Comparison of ENCODE assay signal across 12 cellular contexts in the genomic region with DNA sequence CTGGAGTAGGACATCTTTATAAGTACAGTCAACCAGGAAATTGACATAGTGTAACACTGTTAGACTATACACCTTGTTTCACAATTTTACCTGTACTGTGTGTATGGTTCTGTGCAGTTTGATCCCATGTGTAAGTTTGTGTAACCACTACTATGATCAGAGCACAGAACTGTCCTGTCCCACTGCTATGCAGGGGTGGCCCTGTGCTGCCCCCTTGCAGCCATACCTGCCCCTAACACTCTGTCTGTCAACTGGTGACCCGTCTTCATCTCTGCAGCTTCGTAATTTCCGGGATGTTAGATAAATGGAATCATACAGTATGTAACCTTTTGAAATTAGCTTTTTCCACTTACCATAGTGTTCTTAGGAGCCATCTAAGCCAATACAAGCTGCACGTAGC. TPM values are rescaled to one million over a fixed set of nuclear protein-coding genes. Genes with fewer than 3 reads are reported as not detected.
A peak's percentile ranks its signal among the peaks of the same experiment; 100 is the strongest.
DNase-seq lines count a peak whose midpoint lies in the region; FAIRE-seq lines count a peak whose summit lies in the region.
"Had no signal": no experiment of that assay in that cellular context is flagged by ENCODE, and none has a peak within 500 bp of the region (broad histone marks: within the 10 kb centered on the region; RNA-seq: fewer than 3 reads in every experiment).

No MANE protein-coding gene starts in this region.

- no peaks in the 10 kb centered on the region for H3K9me3 Mint-ChIP-seq in activated CD4-positive, alpha-beta memory T cell treated with anti-CD3 and anti-CD28 coated beads for 36 hours
- no peaks in the 10 kb centered on the region for H3K9me3 Mint-ChIP-seq in activated CD4-positive, alpha-beta memory T cell treated with anti-CD3 and anti-CD28 coated beads, Interleukin-2, amount 10 ng/mL, durations not matched to agents 7 days and 5 days

- H3K4me3 ChIP-seq in small intestine (ENCODE audit: low read depth in 1 of 2, low read length in 2 of 2), result no peak overlapping the region
- H3K4me3 ChIP-seq: BLaER1 treated with 17β-estradiol and CSF1 and Interleukin-3, amounts not matched to agents 10 nM and 100 nM; spleen; testis had no signal

- no peaks in the 10 kb centered on the region for H3K9me3 ChIP-seq in small intestine (ENCODE audit: control insufficient read depth, low read depth)
- H3K9me3 ChIP-seq: BLaER1 treated with 17β-estradiol and CSF1 and Interleukin-3, amounts not matched to agents 10 nM and 100 nM; spleen; testis had no signal

- no peaks in the 10 kb centered on the region for H3K4me1 ChIP-seq in small intestine (ENCODE audit: control insufficient read depth in 2 of 2, insufficient read depth in 1 of 2, low read depth in 1 of 2, low read length in 1 of 2)
- H3K4me1 ChIP-seq: spleen, testis had no signal

- no peaks in the 10 kb centered on the region for H3K36me3 ChIP-seq in small intestine (ENCODE audit: control insufficient read depth in 2 of 2, insufficient read depth in 2 of 2, low read length in 2 of 2)

- no peaks in the 10 kb centered on the region for H3K27me3 ChIP-seq in small intestine (ENCODE audit: control insufficient read depth in 2 of 2, insufficient read depth in 2 of 2, low read length in 2 of 2)
- H3K27me3 ChIP-seq: BLaER1 treated with 17β-estradiol and CSF1 and Interleukin-3, amounts not matched to agents 10 nM and 100 nM; testis had no signal

- H3K27ac Mint-ChIP-seq in activated CD4-positive, alpha-beta memory T cell treated with anti-CD3 and anti-CD28 coated beads for 36 hours, result no peak overlapping the region
- H3K27ac Mint-ChIP-seq in activated CD4-positive, alpha-beta memory T cell treated with anti-CD3 and anti-CD28 coated beads, Interleukin-2, amount 10 ng/mL, durations not matched to agents 7 days and 5 days, result no peak overlapping the region

- WGBS in small intestine, 3 donors, result 49 to 68% (median 59%) methylated on average over 4 of the region's 4 CpGs

- no peak overlapping the region for H3K27ac ChIP-seq in small intestine (ENCODE audit: low read depth in 1 of 2, low read length in 1 of 2)
- H3K27ac ChIP-seq: BLaER1 treated with 17β-estradiol and CSF1 and Interleukin-3, amounts not matched to agents 10 nM and 100 nM; testis had no signal

- H3K36me3 Mint-ChIP-seq in activated CD4-positive, alpha-beta memory T cell treated with anti-CD3 and anti-CD28 coated beads for 36 hours, result no peaks in the 10 kb centered on the region
- H3K36me3 Mint-ChIP-seq in activated CD4-positive, alpha-beta memory T cell treated with anti-CD3 and anti-CD28 coated beads, Interleukin-2, amount 10 ng/mL, durations not matched to agents 7 days and 5 days (ENCODE audit: low read depth), result no peaks in the 10 kb centered on the region

- H3K27me3 Mint-ChIP-seq in activated CD4-positive, alpha-beta memory T cell treated with anti-CD3 and anti-CD28 coated beads for 36 hours, result no peaks in the 10 kb centered on the region
- peaks cover 30% of the 10 kb centered on the region for H3K27me3 Mint-ChIP-seq in activated CD4-positive, alpha-beta memory T cell treated with anti-CD3 and anti-CD28 coated beads, Interleukin-2, amount 10 ng/mL, durations not matched to agents 7 days and 5 days

- DNase-seq in activated CD4-positive, alpha-beta memory T cell treated with anti-CD3 and anti-CD28 coated beads for 36 hours, result peak; percentile 33
- DNase-seq in activated CD4-positive, alpha-beta memory T cell treated with anti-CD3 and anti-CD28 coated beads, Interleukin-2, amount 10 ng/mL, durations not matched to agents 7 days and 5 days, result no peak
- peak; percentile 17 for DNase-seq in NCI-H69 (lab: John Stamatoyannopoulos, UW)
- DNase-seq in dermis blood vessel endothelial cell, result peak; percentile 14
- peak; percentile 1 for DNase-seq in small intestine
- no peak for DNase-seq in Ammon's horn (ENCODE audit: low spot score)
- no peak for DNase-seq in cortex of kidney (lab: John Stamatoyannopoulos, UW)
- DNase-seq in RPMI8226, result no peak
- DNase-seq: NCI-H345, spleen, testis had no signal

- intact Hi-C loops in activated CD4-positive, alpha-beta memory T cell treated with anti-CD3 and anti-CD28 coated beads for 36 hours (cut with micrococcal nuclease), result no loop called here

- POLR2A ChIA-PET in activated CD4-positive, alpha-beta memory T cell treated with anti-CD3 and anti-CD28 coated beads for 36 hours (lab: Charles Lee), result no interaction called here
- POLR2A ChIA-PET in activated CD4-positive, alpha-beta memory T cell treated with anti-CD3 and anti-CD28 coated beads, Interleukin-2, amount 10 ng/mL, durations not matched to agents 7 days and 5 days (lab: Charles Lee), result no interaction called here

- CTCF ChIA-PET in activated CD4-positive, alpha-beta memory T cell treated with anti-CD3 and anti-CD28 coated beads for 36 hours (lab: Charles Lee), result interaction anchor here (0.8 to 1.3 kb wide), 3 partner anchors 91 to 194 kb away, joined by 3 to 4 read pairs (median 3); no protein-coding TSS in a partner anchor
- CTCF ChIA-PET in activated CD4-positive, alpha-beta memory T cell treated with anti-CD3 and anti-CD28 coated beads, Interleukin-2, amount 10 ng/mL, durations not matched to agents 7 days and 5 days (lab: Charles Lee), result interaction anchor here (1.2 kb wide), 2 partner anchors 100 to 193 kb away, joined by 3 read pairs; no protein-coding TSS in a partner anchor

- FAIRE-seq in small intestine (lab: Jason Lieb, UNC), result no peak

- no peaks in the 10 kb centered on the region for H3K4me1 Mint-ChIP-seq in activated CD4-positive, alpha-beta memory T cell treated with anti-CD3 and anti-CD28 coated beads for 36 hours (ENCODE audit: low read depth)
- H3K4me1 Mint-ChIP-seq in activated CD4-positive, alpha-beta memory T cell treated with anti-CD3 and anti-CD28 coated beads, Interleukin-2, amount 10 ng/mL, durations not matched to agents 7 days and 5 days, result no peaks in the 10 kb centered on the region

- H3K4me3 Mint-ChIP-seq in activated CD4-positive, alpha-beta memory T cell treated with anti-CD3 and anti-CD28 coated beads for 36 hours, result no peak overlapping the region
- H3K4me3 Mint-ChIP-seq in activated CD4-positive, alpha-beta memory T cell treated with anti-CD3 and anti-CD28 coated beads, Interleukin-2, amount 10 ng/mL, durations not matched to agents 7 days and 5 days, result no peak overlapping the region

RNA-seq across cellular contexts. Expression of gene RD3L, which starts 58.7 kb away (rescaled TPM):
- total RNA-seq in activated CD4-positive, alpha-beta memory T cell treated with anti-CD3 and anti-CD28 coated beads for 36 hours, result not detected
- not detected for total RNA-seq in activated CD4-positive, alpha-beta memory T cell treated with anti-CD3 and anti-CD28 coated beads, Interleukin-2, amount 10 ng/mL, durations not matched to agents 7 days and 5 days
- not detected in 2 replicates for total RNA-seq in dermis blood vessel endothelial cell
- polyA plus RNA-seq in small intestine, result not detected
- total RNA-seq: spleen, testis had no signal
- polyA plus RNA-seq: spleen had no signal

Comparison
In these comparisons a context has a peak if more than half of its experiments do, and no peak if none do; other contexts are left out.
1. DNase-seq: peak in activated CD4-positive, alpha-beta memory T cell treated with anti-CD3 and anti-CD28 coated beads for 36 hours (single experiment), NCI-H69 (single experiment), dermis blood vessel endothelial cell (single experiment) and small intestine (single experiment); none in activated CD4-positive, alpha-beta memory T cell treated with anti-CD3 and anti-CD28 coated beads, Interleukin-2, amount 10 ng/mL, durations not matched to agents 7 days and 5 days (single experiment), Ammon's horn (single experiment), cortex of kidney (single experiment) and RPMI8226 (single experiment).